18 cellular contexts compared by ENCODE assay signal in genomic region chr7:155187061-155187785, GRCh38.
"Had no signal": no experiment of that assay in that cellular context is flagged by ENCODE, and none has a peak within 500 bp of the region (broad histone marks: within the 10 kb centered on the region; RNA-seq: fewer than 3 reads in every experiment).

No MANE protein-coding gene starts in this region.

- H3K27ac Mint-ChIP-seq: memory B cell; naive B cell; stimulated activated effector memory CD8-positive, alpha-beta T cell treated with anti-CD3 and anti-CD28 coated beads, Interleukin-12 subunit alpha, Interleukin-12 subunit beta, amount 100 ng/mL, for 72 hours had no signal

- H3K4me3 Mint-ChIP-seq: memory B cell; naive B cell; stimulated activated effector memory CD8-positive, alpha-beta T cell treated with anti-CD3 and anti-CD28 coated beads, Interleukin-12 subunit alpha, Interleukin-12 subunit beta, amount 100 ng/mL, for 72 hours had no signal

- ATAC-seq: left lung; lower lobe of right lung; stimulated activated effector memory CD8-positive, alpha-beta T cell treated with anti-CD3 and anti-CD28 coated beads, Interleukin-12 subunit alpha, Interleukin-12 subunit beta, amount 100 ng/mL, for 72 hours; stimulated activated naive CD8-positive, alpha-beta T cell treated with anti-CD3 and anti-CD28 coated beads, Interleukin-15, Interleukin-2, amounts not matched to agents 100 U/mL and 50 U/mL, for 24 hours; upper lobe of right lung had no signal

- DNase-seq: cerebellar nuclear complex; effector CD8-positive, alpha-beta T cell; foreskin melanocyte; heart left ventricle; hippocampal formation; kidney glomerular epithelial cell; left lung; lower lobe of right lung; midbrain; naive B cell; ovary; small intestine; stimulated activated CD4-positive, alpha-beta T cell treated with anti-CD3 and anti-CD28 coated beads, Interleukin-12 subunit alpha, Interleukin-12 subunit beta, amount 100 ng/mL, for 4 hours; stimulated activated naive CD8-positive, alpha-beta T cell treated with anti-CD3 and anti-CD28 coated beads, Interleukin-15, Interleukin-2, amounts not matched to agents 100 U/mL and 50 U/mL, for 24 hours; tibial artery; upper lobe of right lung had no signal
